Comparison of ENCODE assay signal across 17 cellular contexts in genomic region chr3:103785537-103785936, GRCh38.
A peak's percentile ranks its signal among the peaks of the same experiment; 100 is the strongest.
DNase-seq lines count a peak whose midpoint lies in the region; ATAC-seq, FAIRE-seq and TF ChIP-seq lines count a peak whose summit lies in the region.
"Had no signal": no experiment of that assay in that cellular context is flagged by ENCODE, and none has a peak within 500 bp of the region (broad histone marks: within the 10 kb centered on the region; RNA-seq: fewer than 3 reads in every experiment).

No MANE protein-coding gene starts in this region.

- H3K4me3 ChIP-seq in SK-N-MC (no peak overlapping the region), bronchial epithelial cell (ENCODE audit: low read depth, low read length) (no peak overlapping the region), pancreas (no peak overlapping the region), skeletal muscle tissue (ENCODE audit: low read length in 3 of 3) (no peak overlapping the region)

- H3K9ac ChIP-seq in SK-N-MC (ENCODE audit: insufficient read length), result no peak overlapping the region
- H3K9ac ChIP-seq in skeletal muscle tissue (ENCODE audit: low read depth in 1 of 3, low read length in 3 of 3), result no peak overlapping the region

- WGBS in pancreas, 2 donors, result 43 to 45% methylated on average over 1 of the region's 1 CpG

- H3K9me3 ChIP-seq in SK-N-MC (ENCODE audit: low read depth, low read length), result peaks cover 2% of the 10 kb centered on the region; the same call in 1 of the 2 replicates
- H3K9me3 ChIP-seq in pancreas, result no peaks in the 10 kb centered on the region
- H3K9me3 ChIP-seq in skeletal muscle tissue (ENCODE audit: control insufficient read depth in 3 of 3, low read length in 3 of 3), result no peaks in the 10 kb centered on the region
- H3K9me3 ChIP-seq: Caco-2 had no signal

- H3K4me1 ChIP-seq in pancreas, result peaks cover 0 to 22% (median 13%) of the 10 kb centered on the region in 3 donors
- H3K4me1 ChIP-seq in skeletal muscle tissue (ENCODE audit: control insufficient read depth in 3 of 3, insufficient read depth in 3 of 3, low read length in 3 of 3), result peaks cover 2 to 5% (median 3%) of the 10 kb centered on the region in 3 donors
- H3K4me1 ChIP-seq: Caco-2 had no signal

- H3K27ac ChIP-seq in SK-N-MC, result peak overlapping the region; percentile 22
- H3K27ac ChIP-seq in pancreas, result peak overlapping the region; percentile 62 to 84 (median 72)
- peak overlapping the region; percentile 73 for H3K27ac ChIP-seq in skeletal muscle tissue (ENCODE audit: low read depth, low read length)

- no peaks in the 10 kb centered on the region for H3K36me3 ChIP-seq in SK-N-MC (ENCODE audit: insufficient read depth, low read length)
- H3K36me3 ChIP-seq in bronchial epithelial cell (ENCODE audit: control insufficient read depth, insufficient read depth, low read length), result no peaks in the 10 kb centered on the region
- H3K36me3 ChIP-seq in pancreas, result no peaks in the 10 kb centered on the region
- H3K36me3 ChIP-seq in skeletal muscle tissue (ENCODE audit: control insufficient read depth in 3 of 3, insufficient read depth in 3 of 3, low read length in 3 of 3), result no peaks in the 10 kb centered on the region

- peak; percentile 53 to 70 (median 56) for ATAC-seq in pancreas
- no peak for ATAC-seq in HG03342 (IDR thresholded peaks at IDR 0.05; ENCODE audit: unreplicated experiment)

- TF ChIP-seq CTCF in bronchial epithelial cell (IDR thresholded peaks at IDR 0.05; ENCODE audit: insufficient read depth, low read length, severe bottlenecking) (no peak), pancreas (IDR thresholded peaks at IDR 0.05) (no peak)

- H3K27me3 ChIP-seq in bronchial epithelial cell (ENCODE audit: control insufficient read depth, insufficient read depth, low read length), result no peaks in the 10 kb centered on the region
- no peaks in the 10 kb centered on the region for H3K27me3 ChIP-seq in pancreas
- no peaks in the 10 kb centered on the region for H3K27me3 ChIP-seq in skeletal muscle tissue (ENCODE audit: control insufficient read depth in 3 of 3, insufficient read depth in 3 of 3, low read length in 3 of 3)

- FAIRE-seq in bronchial epithelial cell (lab: Jason Lieb, UNC), result no peak
- no peak for FAIRE-seq in pancreas (lab: Jason Lieb, UNC)
- FAIRE-seq: G401.6, GM12892 had no signal

- DNase-seq in SK-N-MC (ENCODE audit: low read depth, low spot score) (no peak), bronchial epithelial cell (ENCODE audit: low read depth) (peak; percentile 4), pancreas (no peak), posterior vena cava (ENCODE audit: low spot score) (no peak), COLO668 (lab: John Stamatoyannopoulos, UW; ENCODE audit: unreplicated experiment) (no peak)
- DNase-seq: C1 segment of cervical spinal cord; Caco-2; CD4-positive, alpha-beta memory T cell; DMS153; DND-41; GOT3; H7; HCEC 1CT had no signal

- intact Hi-C loops in pancreas (cut with DNase I), result no loop called here
- intact Hi-C loops in posterior vena cava (cut with DNase I), result no loop called here

Comparison
In these comparisons a context has a peak if more than half of its experiments do, and no peak if none do; other contexts are left out.
1. H3K27ac ChIP-seq: peak in every context shown above with its lines; median percentile 73 in skeletal muscle tissue; 72 in pancreas; 22 in SK-N-MC.